8 cellular contexts compared by ENCODE assay signal in the genomic region with DNA sequence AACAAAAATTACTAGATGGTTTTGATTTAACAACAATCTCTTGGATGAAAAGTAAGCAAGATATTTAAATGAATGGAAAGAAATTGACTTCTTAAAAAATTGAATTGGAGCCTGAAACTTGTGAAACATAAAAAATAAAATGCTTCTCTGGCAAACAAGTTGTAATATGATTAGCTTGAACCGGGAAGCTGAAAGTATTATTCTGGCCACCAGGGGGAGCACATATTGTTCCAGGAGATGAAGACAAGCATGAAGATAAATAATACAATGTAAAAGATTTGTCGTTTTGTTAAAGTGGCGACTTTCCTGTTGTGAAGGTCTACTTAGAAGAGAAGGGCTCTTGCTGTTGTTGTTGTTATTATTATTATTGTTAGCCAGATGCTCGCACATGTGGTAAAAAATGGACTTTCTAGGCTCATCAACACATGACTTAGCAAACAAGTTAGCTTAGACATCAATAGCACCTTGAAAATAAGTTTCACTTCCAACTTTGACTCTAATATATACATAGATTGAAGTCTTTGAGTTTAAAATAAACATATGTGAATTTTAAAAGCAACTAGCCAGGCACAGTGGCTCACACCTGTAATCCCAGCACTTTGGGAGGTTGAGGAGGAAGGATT. TPM values are rescaled to one million over a fixed set of nuclear protein-coding genes. Genes with fewer than 3 reads are reported as not detected.
A peak's percentile ranks its signal among the peaks of the same experiment; 100 is the strongest.
DNase-seq lines count a peak whose midpoint lies in the region; ATAC-seq and TF ChIP-seq lines count a peak whose summit lies in the region.

No MANE protein-coding gene starts in this region.

- DNase-seq in DMS79 treated with DMSO at 0.1 percent for 48 hours (lab: John Stamatoyannopoulos, UW) (peak; percentile 4), DMS79 (lab: John Stamatoyannopoulos, UW) (no peak), HFFc6 (peak; percentile 50), NCI-H345 treated with DMSO at 0.1 percent for 48 hours (lab: John Stamatoyannopoulos, UW; ENCODE audit: unreplicated experiment) (peak; percentile 59), hippocampal formation (lab: John Stamatoyannopoulos, UW) (peak; percentile 33 to 36)
- DNase-seq in activated T-helper 1 cell treated with anti-CD3 and anti-CD28 coated beads, Interleukin-12 subunit alpha, Interleukin-12 subunit beta, Interleukin-2, Interleukin-4 antibody, amounts not matched to agents 30 ng/mL and 10 ng/mL and 1 ng/mL, durations not matched to agents 14 hours and 24 hours and 36 hours (ENCODE audit: low spot score), result peak; percentile 8
- peak; percentile 40 for DNase-seq in stimulated activated CD4-positive, alpha-beta T cell treated with anti-CD3 and anti-CD28 coated beads, Interleukin-4, amount 100 ng/mL, for 24 hours

- no peak for ATAC-seq in HG03196 (IDR thresholded peaks at IDR 0.05; ENCODE audit: unreplicated experiment)

- H3K27me3 Mint-ChIP-seq in HFFc6 (ENCODE audit: insufficient read depth), result peaks cover 11% of the 10 kb centered on the region
- peaks cover 27% of the 10 kb centered on the region for H3K27me3 Mint-ChIP-seq in activated T-helper 1 cell treated with anti-CD3 and anti-CD28 coated beads, Interleukin-12 subunit alpha, Interleukin-12 subunit beta, Interleukin-2, Interleukin-4 antibody, amounts not matched to agents 30 ng/mL and 10 ng/mL and 1 ng/mL, durations not matched to agents 14 hours and 24 hours and 36 hours (ENCODE audit: insufficient read depth)

- no peaks in the 10 kb centered on the region for H3K4me1 Mint-ChIP-seq in HFFc6 (ENCODE audit: low read depth)
- no peaks in the 10 kb centered on the region for H3K4me1 Mint-ChIP-seq in activated T-helper 1 cell treated with anti-CD3 and anti-CD28 coated beads, Interleukin-12 subunit alpha, Interleukin-12 subunit beta, Interleukin-2, Interleukin-4 antibody, amounts not matched to agents 30 ng/mL and 10 ng/mL and 1 ng/mL, durations not matched to agents 14 hours and 24 hours and 36 hours (ENCODE audit: low read depth)

- intact Hi-C loops in activated T-helper 1 cell treated with anti-CD3 and anti-CD28 coated beads, Interleukin-12 subunit alpha, Interleukin-12 subunit beta, Interleukin-2, Interleukin-4 antibody, amounts not matched to agents 30 ng/mL and 10 ng/mL and 1 ng/mL, durations not matched to agents 14 hours and 24 hours and 36 hours (cut with micrococcal nuclease), result no loop called here

- no peak overlapping the region for H3K27ac Mint-ChIP-seq in HFFc6
- no peak overlapping the region for H3K27ac Mint-ChIP-seq in activated T-helper 1 cell treated with anti-CD3 and anti-CD28 coated beads, Interleukin-12 subunit alpha, Interleukin-12 subunit beta, Interleukin-2, Interleukin-4 antibody, amounts not matched to agents 30 ng/mL and 10 ng/mL and 1 ng/mL, durations not matched to agents 14 hours and 24 hours and 36 hours

- peaks cover 16% of the 10 kb centered on the region; the same call in 1 of the 2 replicates for H3K9me3 Mint-ChIP-seq in HFFc6
- H3K9me3 Mint-ChIP-seq in activated T-helper 1 cell treated with anti-CD3 and anti-CD28 coated beads, Interleukin-12 subunit alpha, Interleukin-12 subunit beta, Interleukin-2, Interleukin-4 antibody, amounts not matched to agents 30 ng/mL and 10 ng/mL and 1 ng/mL, durations not matched to agents 14 hours and 24 hours and 36 hours, result no peaks in the 10 kb centered on the region

- no peak overlapping the region for H3K4me3 Mint-ChIP-seq in HFFc6
- H3K4me3 Mint-ChIP-seq in activated T-helper 1 cell treated with anti-CD3 and anti-CD28 coated beads, Interleukin-12 subunit alpha, Interleukin-12 subunit beta, Interleukin-2, Interleukin-4 antibody, amounts not matched to agents 30 ng/mL and 10 ng/mL and 1 ng/mL, durations not matched to agents 14 hours and 24 hours and 36 hours, result no peak overlapping the region

- TF ChIP-seq CTCF in HFFc6 (IDR thresholded peaks at IDR 0.05), result peak; percentile 91

- no peaks in the 10 kb centered on the region for H3K36me3 Mint-ChIP-seq in HFFc6 (ENCODE audit: low read depth)
- H3K36me3 Mint-ChIP-seq in activated T-helper 1 cell treated with anti-CD3 and anti-CD28 coated beads, Interleukin-12 subunit alpha, Interleukin-12 subunit beta, Interleukin-2, Interleukin-4 antibody, amounts not matched to agents 30 ng/mL and 10 ng/mL and 1 ng/mL, durations not matched to agents 14 hours and 24 hours and 36 hours (ENCODE audit: low read depth), result peaks cover 1% of the 10 kb centered on the region

RNA-seq across cellular contexts. Expression of gene PAX1, which starts 14.2 kb away (rescaled TPM):
- not detected for total RNA-seq in HFFc6 (2021; fragmentation: NEBNext Ultra II Directional; extraction: Animal tissue kit (Norgen Biotek cat#: 25700))
- total RNA-seq in activated T-helper 1 cell treated with anti-CD3 and anti-CD28 coated beads, Interleukin-12 subunit alpha, Interleukin-12 subunit beta, Interleukin-2, Interleukin-4 antibody, amounts not matched to agents 30 ng/mL and 10 ng/mL and 1 ng/mL, durations not matched to agents 14 hours and 24 hours and 36 hours, result not detected in 2 replicates
